In the genomic region with DNA sequence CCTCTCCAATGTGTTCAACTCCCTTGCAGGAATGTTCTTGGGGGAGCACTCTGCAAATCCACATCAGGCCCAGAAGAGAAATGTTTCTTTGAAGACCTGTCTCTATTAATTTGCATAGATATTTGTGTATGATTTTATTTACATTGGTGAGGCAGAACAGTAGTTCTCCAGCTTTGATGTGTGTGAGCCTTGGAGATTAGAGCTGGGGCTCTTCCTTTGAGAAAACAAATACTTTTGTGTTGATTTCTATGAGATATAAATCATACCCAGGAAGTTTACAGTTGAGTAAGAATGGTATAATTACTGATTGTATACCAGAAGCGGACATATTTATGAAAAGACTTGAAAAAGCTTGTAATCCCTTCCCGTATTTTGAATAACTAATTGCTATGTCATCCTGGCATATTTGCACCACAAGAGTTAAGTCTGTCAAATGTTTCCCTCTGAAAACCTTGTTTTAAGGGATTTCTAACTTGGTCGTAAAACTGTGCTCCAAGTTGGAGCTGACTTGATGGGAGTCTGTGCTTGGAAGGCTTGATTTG, we compare ENCODE assay signal across 22 cellular contexts.
"Had no signal": no experiment of that assay in that cellular context is flagged by ENCODE, and none has a peak within 500 bp of the region (broad histone marks: within the 10 kb centered on the region; RNA-seq: fewer than 3 reads in every experiment).

No MANE protein-coding gene starts in this region.

- DNase-seq: colonic mucosa; effector CD8-positive, alpha-beta T cell; foreskin melanocyte; left ventricle myocardium superior; lower lobe of right lung; natural killer cell; pancreas; stimulated activated CD4-positive, alpha-beta T cell treated with anti-CD3 and anti-CD28 coated beads, Interleukin-12 subunit alpha, Interleukin-12 subunit beta, amount 100 ng/mL, for 4 hours; stimulated activated CD4-positive, alpha-beta T cell treated with anti-CD3 and anti-CD28 coated beads, Interleukin-1b, Interleukin-23, amount 100 ng/mL, for 48 hours; stimulated activated CD4-positive, alpha-beta T cell treated with anti-CD3 and anti-CD28 coated beads, Interleukin-4, amount 100 ng/mL, for 1 hour; stimulated activated CD8-positive, alpha-beta memory T cell treated with anti-CD3 and anti-CD28 coated beads, Interleukin-4, amount 100 ng/mL, for 48 hours; stimulated activated naive CD4-positive, alpha-beta T cell; stomach; thyroid gland; trophoblast cell had no signal

- H3K4me1 ChIP-seq: colonic mucosa, thyroid gland had no signal

- H3K36me3 ChIP-seq: colonic mucosa, lower lobe of right lung, neutrophil, pancreas, stomach, thyroid gland, vagina had no signal

- FAIRE-seq: keratinocyte, pancreas had no signal

- H3K27me3 ChIP-seq: colonic mucosa, neutrophil, pancreas, stomach, thyroid gland, vagina had no signal

- H3K4me2 ChIP-seq: smooth muscle cell had no signal

- H3K27ac ChIP-seq: colonic mucosa, epithelial cell of prostate, lower lobe of right lung, neutrophil, pancreas, stomach, thyroid gland, vagina had no signal

- H3K4me3 ChIP-seq: colonic mucosa, lower lobe of right lung, pancreas, smooth muscle cell, stomach, thyroid gland, vagina had no signal

- ATAC-seq: esophagus mucosa, left ventricle myocardium superior, lower lobe of right lung, natural killer cell, pancreas, sciatic nerve had no signal

- H3K9me3 ChIP-seq: colonic mucosa, lower lobe of right lung, neutrophil, pancreas, stomach, thyroid gland, vagina had no signal
